Comparison of ENCODE assay signal across 1 cellular context in the genomic region with DNA sequence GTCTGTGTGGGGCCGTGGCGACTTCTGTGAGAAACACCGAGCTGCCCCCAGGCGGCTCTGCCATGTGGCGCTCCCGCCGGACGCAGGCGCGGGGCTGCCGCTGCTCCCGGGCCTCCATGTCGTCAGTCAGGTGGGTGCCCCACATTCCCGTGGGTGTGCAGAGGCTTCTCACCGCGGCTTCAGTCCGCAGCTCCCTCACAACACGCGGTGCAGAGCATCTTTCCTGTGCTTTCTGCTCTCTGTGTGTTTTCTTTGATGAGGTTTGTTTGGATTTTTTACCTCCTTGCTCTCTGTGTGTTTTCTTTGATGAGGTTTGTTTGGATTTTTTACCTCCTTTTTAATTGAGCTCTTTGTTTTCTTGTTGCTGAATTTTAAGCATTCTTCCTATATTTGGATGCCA.
TF ChIP-seq lines count a peak whose summit lies in the region.

No MANE protein-coding gene starts in this region.

TF ChIP-seq in HepG2, 621 proteins besides CTCF, POLR2A, EP300 and RAD21:
- TF ChIP-seq ZNF839 (CRISPR knock-in tag; IDR thresholded peaks at IDR 0.05; ENCODE audit: borderline replicate concordance) = no peak
- TF ChIP-seq PAXIP1 (CRISPR knock-in tag; conservative IDR thresholded peaks at IDR 0.05) = no peak
- peak; percentile 80; the same call in 1 of the 2 replicates for TF ChIP-seq EZH2 (conservative IDR thresholded peaks at IDR 0.05; ENCODE audit: low read depth, low read length)
